1 cellular context compared by ENCODE assay signal in the genomic region with DNA sequence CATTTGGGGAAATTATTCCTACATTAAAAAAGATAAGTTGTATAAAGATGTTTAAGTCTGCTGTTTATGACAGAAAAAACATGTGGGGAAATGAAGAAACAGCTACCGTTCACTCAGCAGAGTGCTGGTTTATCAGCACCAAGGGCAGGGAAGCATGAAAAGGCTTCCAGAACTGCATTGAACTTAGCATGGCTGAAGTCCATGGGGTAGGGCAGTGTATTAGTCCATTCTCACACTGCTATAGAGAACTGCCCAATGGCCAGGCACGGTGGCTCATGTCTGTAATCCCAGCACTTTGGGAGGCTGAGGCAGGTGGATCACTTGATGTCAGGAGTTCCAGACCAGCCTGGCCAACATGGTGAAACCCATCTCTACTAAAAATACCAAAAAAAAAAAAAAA. TPM values are rescaled to one million over a fixed set of nuclear protein-coding genes. Genes with fewer than 3 reads are reported as not detected.
"Had no signal": no experiment of that assay in that cellular context is flagged by ENCODE, and none has a peak within 500 bp of the region (broad histone marks: within the 10 kb centered on the region; RNA-seq: fewer than 3 reads in every experiment).

No MANE protein-coding gene starts in this region.

RNA-seq across cellular contexts. Expression of a gene that starts 51.4 kb away (rescaled TPM):
- total RNA-seq: epithelial cell of proximal tubule had no signal
